8 cellular contexts compared by ENCODE assay signal in the genomic region with DNA sequence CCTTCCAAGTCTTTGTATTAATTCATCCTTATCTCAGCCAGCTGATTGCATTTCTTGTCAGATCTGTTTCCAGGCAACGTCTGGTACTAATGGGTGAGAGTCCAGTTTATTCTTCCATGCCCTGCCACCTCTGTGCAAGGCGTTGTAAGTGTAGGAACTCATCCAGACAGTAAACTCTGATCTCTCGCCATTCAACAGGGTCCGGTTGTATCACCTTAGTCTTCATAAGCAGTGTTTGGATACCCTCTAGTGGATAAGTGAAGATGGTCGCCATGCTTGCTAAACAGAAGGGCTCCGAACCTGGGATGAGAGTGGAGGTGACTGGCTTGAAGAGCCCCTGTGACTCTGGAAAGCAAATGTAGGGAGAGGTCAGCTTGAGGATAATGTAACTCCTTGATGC. TPM values are rescaled to one million over a fixed set of nuclear protein-coding genes. Genes with fewer than 3 reads are reported as not detected.
DNase-seq lines count a peak whose midpoint lies in the region; ATAC-seq and TF ChIP-seq lines count a peak whose summit lies in the region.

No MANE protein-coding gene starts in this region.

- no peaks in the 10 kb centered on the region for H3K27me3 Mint-ChIP-seq in naive thymus-derived CD4-positive, alpha-beta T cell

- no peaks in the 10 kb centered on the region for H3K9me3 Mint-ChIP-seq in naive thymus-derived CD4-positive, alpha-beta T cell

- H3K27me3 ChIP-seq in Karpas-422 (ENCODE audit: low read length) (no peaks in the 10 kb centered on the region), esophagus muscularis mucosa (no peaks in the 10 kb centered on the region), tibial artery (no peaks in the 10 kb centered on the region)
- H3K27me3 ChIP-seq in naive thymus-derived CD4-positive, alpha-beta T cell (ENCODE audit: control insufficient read depth in 2 of 2, insufficient read depth in 2 of 2, low read length in 2 of 2): no peaks in the 10 kb centered on the region

- ATAC-seq in SK-N-SH treated with all-trans-retinoic acid at 6 μM for 48 hours (peak; percentile 93), HG03025 (IDR thresholded peaks at IDR 0.05; ENCODE audit: low FRiP score, unreplicated experiment) (no peak)
- ATAC-seq in naive thymus-derived CD4-positive, alpha-beta T cell: peak; percentile 77

- H3K27ac Mint-ChIP-seq in naive thymus-derived CD4-positive, alpha-beta T cell: no peak overlapping the region

- TF ChIP-seq EP300 in esophagus muscularis mucosa (IDR thresholded peaks at IDR 0.05): no peak

- no peaks in the 10 kb centered on the region for H3K9me3 ChIP-seq in Karpas-422 (ENCODE audit: low read length)
- peaks cover 0 to 5% (median 0%) of the 10 kb centered on the region in 4 donors for H3K9me3 ChIP-seq in esophagus muscularis mucosa
- no peaks in the 10 kb centered on the region for H3K9me3 ChIP-seq in naive thymus-derived CD4-positive, alpha-beta T cell (ENCODE audit: control insufficient read depth in 2 of 3, low read length in 3 of 3)
- peaks cover 0 to 5% (median 0%) of the 10 kb centered on the region in 3 donors for H3K9me3 ChIP-seq in tibial artery

- POLR2A ChIA-PET in naive thymus-derived CD4-positive, alpha-beta T cell (lab: Charles Lee): interaction anchor here (1.6 kb wide), 1 partner anchor 30 kb away, joined by 5 read pairs; no protein-coding TSS in a partner anchor

- no peak for TF ChIP-seq POLR2A in esophagus muscularis mucosa (IDR thresholded peaks at IDR 0.05; ENCODE audit: low read depth)

- no peak overlapping the region for H3K27ac ChIP-seq in Karpas-422 (ENCODE audit: low read length)
- H3K27ac ChIP-seq in esophagus muscularis mucosa (replicated peaks in 1 of 4): no peak overlapping the region
- no peak overlapping the region for H3K27ac ChIP-seq in naive thymus-derived CD4-positive, alpha-beta T cell (ENCODE audit: low read depth, low read length)
- no peak overlapping the region for H3K27ac ChIP-seq in tibial artery

- H3K4me3 ChIP-seq in Karpas-422 (ENCODE audit: low read length): no peak overlapping the region
- H3K4me3 ChIP-seq in esophagus muscularis mucosa: no peak overlapping the region
- H3K4me3 ChIP-seq in naive thymus-derived CD4-positive, alpha-beta T cell (ENCODE audit: low read length): no peak overlapping the region
- no peak overlapping the region for H3K4me3 ChIP-seq in tibial artery

- H3K9me2 ChIP-seq in Karpas-422 (replicated peaks; ENCODE audit: insufficient read depth, low read length): no peaks in the 10 kb centered on the region

- H4K20me1 ChIP-seq in Karpas-422 (ENCODE audit: insufficient read depth, low read depth, low read length): peaks cover 5% of the 10 kb centered on the region; the same call in 1 of the 2 replicates

- CTCF ChIA-PET in naive thymus-derived CD4-positive, alpha-beta T cell (lab: Charles Lee): interaction anchor here (0.7 to 13.1 kb wide), 6 partner anchors 31 to 169 kb away, joined by 3 to 224 read pairs (median 6); no protein-coding TSS in a partner anchor

- intact Hi-C loops in esophagus muscularis mucosa (cut with DNase I): no loop called here
- intact Hi-C loops in naive thymus-derived CD4-positive, alpha-beta T cell (cut with micrococcal nuclease): loop anchor here (1.0 to 5.0 kb wide), 8 partner anchors 44 to 1573 kb away; no protein-coding TSS in a partner anchor
- intact Hi-C loops in tibial artery (cut with DNase I; ENCODE audit: low total_unique reads): no loop called here

- no peak overlapping the region for H3K4me3 Mint-ChIP-seq in naive thymus-derived CD4-positive, alpha-beta T cell

- peaks cover 0 to 9% (median 0%) of the 10 kb centered on the region in 5 donors for H3K36me3 Mint-ChIP-seq in naive thymus-derived CD4-positive, alpha-beta T cell

- peak in 2 of 3 experiments; percentile 33 to 34 for TF ChIP-seq CTCF in esophagus muscularis mucosa (IDR thresholded peaks at IDR 0.05)
- peak in 1 of 2 experiments; percentile 21 for TF ChIP-seq CTCF in tibial artery (IDR thresholded peaks at IDR 0.05)

- WGBS in esophagus muscularis mucosa: 53% methylated on average over 6 of the region's 6 CpGs

- H3K36me3 ChIP-seq in Karpas-422 (ENCODE audit: insufficient read depth, low read length) (no peaks in the 10 kb centered on the region), esophagus muscularis mucosa (no peaks in the 10 kb centered on the region), tibial artery (no peaks in the 10 kb centered on the region)
- H3K36me3 ChIP-seq in naive thymus-derived CD4-positive, alpha-beta T cell (ENCODE audit: control insufficient read depth in 2 of 3, insufficient read depth in 3 of 3, low read length in 3 of 3): no peaks in the 10 kb centered on the region

- H2AFZ ChIP-seq in Karpas-422 (ENCODE audit: low read length): no peak overlapping the region

- no peak overlapping the region for H3K9ac ChIP-seq in Karpas-422 (ENCODE audit: low read length)

- no peaks in the 10 kb centered on the region for H3K4me1 ChIP-seq in Karpas-422 (ENCODE audit: low read length)
- no peaks in the 10 kb centered on the region for H3K4me1 ChIP-seq in esophagus muscularis mucosa
- peaks cover 0 to 18% of the 10 kb centered on the region in 2 donors for H3K4me1 ChIP-seq in naive thymus-derived CD4-positive, alpha-beta T cell (ENCODE audit: control insufficient read depth in 2 of 2, insufficient read depth in 2 of 2, low read length in 2 of 2)
- no peaks in the 10 kb centered on the region for H3K4me1 ChIP-seq in tibial artery

- H3K79me2 ChIP-seq in Karpas-422 (ENCODE audit: low read length): no peaks in the 10 kb centered on the region

- no peak overlapping the region for H3K4me2 ChIP-seq in Karpas-422 (ENCODE audit: low read depth, low read length, poor library complexity, severe bottlenecking)

- peak; percentile 8 for DNase-seq in activated naive CD4-positive, alpha-beta T cell treated with Interleukin-2 at 50 U/mL for 16 hours
- DNase-seq in activated naive CD4-positive, alpha-beta T cell (lab: John Stamatoyannopoulos, UW): no peak
- peak; percentile 78 for DNase-seq in Karpas-422
- DNase-seq in esophagus muscularis mucosa (ENCODE audit: extremely low spot score): no peak
- DNase-seq in naive thymus-derived CD4-positive, alpha-beta T cell: peak in 7 of 9 donors; percentile 31 to 65 (median 56)
- DNase-seq in tibial artery: no peak

- H3K4me1 Mint-ChIP-seq in naive thymus-derived CD4-positive, alpha-beta T cell: peaks cover 18 to 30% (median 27%) of the 10 kb centered on the region in 7 donors

TF ChIP-seq in SK-N-SH treated with all-trans-retinoic acid at 6 μM for 48 hours, 23 proteins besides CTCF, POLR2A, EP300 and RAD21:
- no peak for TF ChIP-seq CSDC2 (CRISPR knock-in tag; IDR thresholded peaks at IDR 0.05)

RNA-seq across cellular contexts. Expression of a gene that starts 51.6 kb away (rescaled TPM):
- 7.1 and 8.9 TPM in 2 replicates for total RNA-seq in Karpas-422 (2014; rRNA removed; shearing (Covaris generic); ENCODE audit: low replicate concordance)
- total RNA-seq in esophagus muscularis mucosa: 10 to 100 TPM in 1 of 4 donors, 1 to 10 TPM in 3; 8.2 to 10.8 (median 8.5) TPM
- total RNA-seq in naive thymus-derived CD4-positive, alpha-beta T cell: 10 to 100 TPM; 38.6 to 60.1 (median 49.5) TPM
- 100 to 1,000 TPM in 1 of 2 donors, 10 to 100 TPM in 1; 87.7 to 157 TPM for polyA plus RNA-seq in naive thymus-derived CD4-positive, alpha-beta T cell

Comparison
In these comparisons a context has a peak if more than half of its experiments do, and no peak if none do; other contexts are left out.
1. DNase-seq: peak in activated naive CD4-positive, alpha-beta T cell treated with Interleukin-2 at 50 U/mL for 16 hours (single experiment), Karpas-422 (single experiment) and naive thymus-derived CD4-positive, alpha-beta T cell (7 of 9); none in activated naive CD4-positive, alpha-beta T cell (0 of 4), esophagus muscularis mucosa (single experiment) and tibial artery (0 of 2).
2. intact Hi-C loops: an anchor here in naive thymus-derived CD4-positive, alpha-beta T cell (1.0 to 5.0 kb wide); none called in esophagus muscularis mucosa and tibial artery.